ENCODE assay signal across 8 cellular contexts in the genomic region with DNA sequence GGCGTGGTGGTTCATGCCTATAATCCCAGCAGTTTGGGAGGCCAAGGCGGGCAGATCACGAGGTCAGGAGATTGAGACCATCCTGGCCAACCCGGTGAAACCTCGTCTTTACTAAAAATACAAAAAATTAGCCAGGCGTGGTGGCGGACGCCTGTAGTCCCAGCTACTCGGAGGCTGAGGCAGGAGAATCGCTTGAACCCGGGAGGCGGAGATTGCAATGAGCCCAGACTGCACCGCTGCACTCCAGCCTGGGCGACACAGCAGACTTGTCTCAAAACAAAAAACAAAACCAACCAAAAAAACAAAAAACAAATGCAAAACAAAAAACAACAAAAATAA. TPM values are rescaled to one million over a fixed set of nuclear protein-coding genes. Genes with fewer than 3 reads are reported as not detected.
A peak's percentile ranks its signal among the peaks of the same experiment; 100 is the strongest.
DNase-seq lines count a peak whose midpoint lies in the region; FAIRE-seq and TF ChIP-seq lines count a peak whose summit lies in the region.
"Not testable (repeated sequence)": the region's sequence is repeated elsewhere in the genome, so short reads cannot be mapped to it uniquely, and the experiment has no call there.

No MANE protein-coding gene starts in this region.

- peaks cover 8 to 17% of the 10 kb centered on the region in 2 donors for H3K36me3 Mint-ChIP-seq in CD14-positive monocyte
- not testable (repeated sequence) for H3K36me3 Mint-ChIP-seq in astrocyte (ENCODE audit: low read depth, unreplicated experiment); neural progenitor cell

- not testable (repeated sequence) for H3K9me3 Mint-ChIP-seq in CD14-positive monocyte; astrocyte (ENCODE audit: unreplicated experiment); neural progenitor cell

- H4K20me1 ChIP-seq in astrocyte (ENCODE audit: insufficient read depth, low read length) (peaks cover 33% of the 10 kb centered on the region), neural progenitor cell (ENCODE audit: low read depth) (peaks cover 26% of the 10 kb centered on the region)

- H2AFZ ChIP-seq in astrocyte (ENCODE audit: low read depth, low read length) (peak overlapping the region; percentile 96), neural progenitor cell (replicated peaks) (peak overlapping the region; percentile 94)

- peak overlapping the region; percentile 92 to 99 for H3K4me3 Mint-ChIP-seq in CD14-positive monocyte
- peak overlapping the region; percentile 98 for H3K4me3 Mint-ChIP-seq in astrocyte (ENCODE audit: unreplicated experiment)
- H3K4me3 Mint-ChIP-seq in neural progenitor cell, result peak overlapping the region; percentile 96

- peaks cover 51% of the 10 kb centered on the region for H3K4me1 Mint-ChIP-seq in CD14-positive monocyte
- H3K4me1 Mint-ChIP-seq in astrocyte (ENCODE audit: low read depth, unreplicated experiment), result peaks cover 21% of the 10 kb centered on the region
- not testable (repeated sequence) for H3K4me1 Mint-ChIP-seq in neural progenitor cell

- not testable (repeated sequence) for H3K9me3 ChIP-seq in astrocyte (ENCODE audit: insufficient read depth, low read depth, low read length); kidney (ENCODE audit: control insufficient read depth in 1 of 2, low read length in 2 of 2); neural progenitor cell (ENCODE audit: low read depth); subcutaneous abdominal adipose tissue (ENCODE audit: control insufficient read depth in 5 of 5, low read length in 5 of 5)

- intact Hi-C loops in CD14-positive monocyte (cut with micrococcal nuclease), result loop anchor here (2.0 to 10.0 kb wide), 3 partner anchors 19 to 297 kb away; partner anchors contain the start of genes TIAL1 (in 2 of the 2) and MCMBP (in 1 of the 2)
- intact Hi-C loops in kidney (cut with DNase I), result not testable (repeated sequence)

- peak overlapping the region; percentile 95 for H3K9ac ChIP-seq in astrocyte (ENCODE audit: low read length)
- peak overlapping the region in 1 of 2 donors; percentile 95 for H3K9ac ChIP-seq in kidney (ENCODE audit: low read length in 2 of 2)
- not testable (repeated sequence) for H3K9ac ChIP-seq in neural progenitor cell
- peak overlapping the region in 4 of 5 donors; percentile 53 to 97 (median 78) for H3K9ac ChIP-seq in subcutaneous abdominal adipose tissue (ENCODE audit: low read length in 5 of 5)

- H3K27ac ChIP-seq in VCaP (peak overlapping the region; percentile 81), astrocyte (ENCODE audit: low read depth, low read length) (peak overlapping the region; percentile 78), kidney (ENCODE audit: low read depth in 2 of 2, low read length in 2 of 2) (peak overlapping the region; percentile 75 to 88), subcutaneous abdominal adipose tissue (ENCODE audit: low read depth, low read length) (peak overlapping the region; percentile 89)
- not testable (repeated sequence) for H3K27ac ChIP-seq in neural progenitor cell

- H3K27me3 ChIP-seq in astrocyte (ENCODE audit: insufficient read depth, low read length); neural progenitor cell; subcutaneous abdominal adipose tissue (ENCODE audit: control insufficient read depth in 5 of 5, insufficient read depth in 4 of 5, low read length in 5 of 5): not testable (repeated sequence)

- not testable (repeated sequence) for H3F3A ChIP-seq in neural progenitor cell (ENCODE audit: low read depth)

- not testable (repeated sequence) for DNase-seq in CD14-positive monocyte (ENCODE audit: low spot score); Jurkat, Clone E6-1 (ENCODE audit: low read depth, low spot score); astrocyte (ENCODE audit: low read depth); epithelial cell of esophagus (ENCODE audit: low read depth); kidney; neural progenitor cell (ENCODE audit: low spot score)

- FAIRE-seq in astrocyte (lab: Jason Lieb, UNC); kidney (lab: Jason Lieb, UNC): not testable (repeated sequence)

- H3K79me2 ChIP-seq in astrocyte (ENCODE audit: insufficient read depth, low read length) (peaks cover 48% of the 10 kb centered on the region), neural progenitor cell (ENCODE audit: low read depth) (peaks cover 43% of the 10 kb centered on the region)

- not testable (repeated sequence) for TF ChIP-seq CTCF in CD14-positive monocyte (IDR thresholded peaks at IDR 0.05); VCaP (conservative IDR thresholded peaks at IDR 0.05); astrocyte (IDR thresholded peaks at IDR 0.05; ENCODE audit: insufficient read depth, low read depth, low read length); epithelial cell of esophagus (IDR thresholded peaks at IDR 0.05; ENCODE audit: insufficient read depth, low read depth, low read length, missing control alignments); kidney (IDR thresholded peaks at IDR 0.05; ENCODE audit: borderline replicate concordance, extremely low read depth, insufficient read depth); neural progenitor cell (IDR thresholded peaks at IDR 0.05)

- H3K27me3 Mint-ChIP-seq in CD14-positive monocyte (ENCODE audit: low read depth in 3 of 3); astrocyte (ENCODE audit: low read depth, unreplicated experiment); neural progenitor cell (ENCODE audit: insufficient read depth, low read depth): not testable (repeated sequence)

- H3K27ac Mint-ChIP-seq in CD14-positive monocyte, result peak overlapping the region in 5 of 7 donors; percentile 30 to 97 (median 91)
- H3K27ac Mint-ChIP-seq in astrocyte (ENCODE audit: unreplicated experiment), result peak overlapping the region; percentile 96
- peak overlapping the region; percentile 97 for H3K27ac Mint-ChIP-seq in neural progenitor cell

- H3K4me1 ChIP-seq in astrocyte (ENCODE audit: insufficient read depth, low read length) (peaks cover 20% of the 10 kb centered on the region), kidney (ENCODE audit: control insufficient read depth in 1 of 2, insufficient read depth in 1 of 2, low read depth in 1 of 2, low read length in 2 of 2) (peaks cover 2 to 22% of the 10 kb centered on the region in 2 donors), neural progenitor cell (peaks cover 26% of the 10 kb centered on the region), subcutaneous abdominal adipose tissue (ENCODE audit: control insufficient read depth in 5 of 5, insufficient read depth in 5 of 5, low read length in 5 of 5) (peaks cover 3 to 41% (median 34%) of the 10 kb centered on the region in 5 donors)

- H3K4me2 ChIP-seq in astrocyte (ENCODE audit: low read length), result peak overlapping the region; percentile 99
- H3K4me2 ChIP-seq in neural progenitor cell, result peak overlapping the region; percentile 97

- not testable (repeated sequence) for H3K36me3 ChIP-seq in astrocyte (ENCODE audit: insufficient read depth, low read length); kidney (ENCODE audit: control insufficient read depth in 1 of 2, insufficient read depth in 2 of 2, low read length in 2 of 2); neural progenitor cell
- peaks cover 0 to 11% (median 4%) of the 10 kb centered on the region in 5 donors for H3K36me3 ChIP-seq in subcutaneous abdominal adipose tissue (ENCODE audit: control insufficient read depth in 5 of 5, insufficient read depth in 5 of 5, low read length in 5 of 5)

- H3K4me3 ChIP-seq in Jurkat, Clone E6-1 (ENCODE audit: low read length), result peak overlapping the region; percentile 92
- peak overlapping the region; percentile 93 for H3K4me3 ChIP-seq in astrocyte (ENCODE audit: insufficient read depth, low read depth, low read length)
- H3K4me3 ChIP-seq in epithelial cell of esophagus (ENCODE audit: low read length), result peak overlapping the region; percentile 96
- H3K4me3 ChIP-seq in kidney (ENCODE audit: low read length in 2 of 2), result peak overlapping the region; percentile 97 to 100
- H3K4me3 ChIP-seq in neural progenitor cell, result peak overlapping the region; percentile 90
- peak overlapping the region; percentile 77 to 99 (median 98) for H3K4me3 ChIP-seq in subcutaneous abdominal adipose tissue (ENCODE audit: low read depth in 1 of 5, low read length in 5 of 5)

RNA-seq across cellular contexts. Expression of gene SEC23IP, which starts 0.7 kb away (rescaled TPM):
- polyA plus RNA-seq in CD14-positive monocyte, result 10 to 100 TPM; 42.0 to 43.8 TPM
- polyA plus RNA-seq in Jurkat, Clone E6-1 (2012; ENCODE audit: insufficient read depth, insufficient read length), result 35.1 TPM
- total RNA-seq in astrocyte, result 90.6 and 95.9 TPM in 2 replicates
- 65.2 TPM for total RNA-seq in kidney
- polyA plus RNA-seq in kidney (ENCODE audit: insufficient read depth, low read depth, low replicate concordance), result 13.3 TPM
- 23.4 and 39.2 TPM in 2 replicates for total RNA-seq in neural progenitor cell (ENCODE audit: low replicate concordance)

RNA-seq across cellular contexts. Expression of gene MCMBP, which starts 19.2 kb away (rescaled TPM):
- polyA plus RNA-seq in CD14-positive monocyte (10 to 100 TPM; 75.3 to 96.7 TPM), kidney (ENCODE audit: insufficient read depth, low read depth, low replicate concordance) (21.3 TPM)
- 73.8 TPM for polyA plus RNA-seq in Jurkat, Clone E6-1 (2012; ENCODE audit: insufficient read depth, insufficient read length)
- total RNA-seq in astrocyte (40.9 and 41.1 TPM in 2 replicates), kidney (45.3 TPM), neural progenitor cell (ENCODE audit: low replicate concordance) (63.4 and 86.3 TPM in 2 replicates)
